ENCODE assay signal across 1 cellular context in genomic region chr2:71720596-71721361, GRCh38.
TF ChIP-seq lines count a peak whose summit lies in the region.

No MANE protein-coding gene starts in this region.

TF ChIP-seq in HepG2, 621 proteins besides CTCF, POLR2A, EP300 and RAD21 (continued from another document):
- no peak for TF ChIP-seq ZNF687 (CRISPR knock-in tag; IDR thresholded peaks at IDR 0.05)
TF ChIP-seq in HepG2: peak in this region for 18.
